Comparison of ENCODE assay signal across 8 cellular contexts in genomic region chr1:51569284-51570062, GRCh38. TPM values are rescaled to one million over a fixed set of nuclear protein-coding genes. Genes with fewer than 3 reads are reported as not detected.
DNase-seq lines count a peak whose midpoint lies in the region; ATAC-seq and TF ChIP-seq lines count a peak whose summit lies in the region.

No MANE protein-coding gene starts in this region.

- no peaks in the 10 kb centered on the region for H3K27me3 ChIP-seq in HUES64 (ENCODE audit: insufficient read depth, low read length)
- no peaks in the 10 kb centered on the region for H3K27me3 ChIP-seq in prostate gland (replicated peaks; ENCODE audit: insufficient read depth)

- H3K9ac ChIP-seq in HUES64 (ENCODE audit: low read depth, low read length): peak overlapping the region; percentile 43; the same call in 1 of the 2 replicates

- no peaks in the 10 kb centered on the region for H3K27me3 Mint-ChIP-seq in activated CD4-positive, alpha-beta T cell treated with anti-CD3 and anti-CD28 coated beads for 36 hours

- CTCF ChIA-PET in activated CD4-positive, alpha-beta T cell treated with anti-CD3 and anti-CD28 coated beads for 36 hours (lab: Charles Lee): interaction anchor here (0.6 kb wide), 1 partner anchor 132 kb away, joined by 3 read pairs; no protein-coding TSS in a partner anchor

- H3K9me3 Mint-ChIP-seq in activated CD4-positive, alpha-beta T cell treated with anti-CD3 and anti-CD28 coated beads for 36 hours (ENCODE audit: low read depth): no peaks in the 10 kb centered on the region

- H3K36me3 ChIP-seq in HUES64 (ENCODE audit: insufficient read depth, low read length) (no peaks in the 10 kb centered on the region), prostate gland (no peaks in the 10 kb centered on the region)

- intact Hi-C loops in activated CD4-positive, alpha-beta T cell treated with anti-CD3 and anti-CD28 coated beads for 36 hours (cut with DNase I, micrococcal nuclease): loop anchor here in 1 of 2 experiments (2.0 kb wide), 1 partner anchor 25 kb away; no protein-coding TSS in a partner anchor
- intact Hi-C loops in prostate gland (cut with DNase I): loop anchor here (10.0 kb wide), 1 partner anchor 195 kb away; no protein-coding TSS in a partner anchor

- TF ChIP-seq POLR2A in erythroblast (IDR thresholded peaks at IDR 0.05; ENCODE audit: low read length) (no peak), prostate gland (IDR thresholded peaks at IDR 0.05) (no peak)

- peak overlapping the region; percentile 87 for H3K27ac Mint-ChIP-seq in activated CD4-positive, alpha-beta T cell treated with anti-CD3 and anti-CD28 coated beads for 36 hours

- H3K4me1 ChIP-seq in HUES64 (ENCODE audit: insufficient read depth, low read length): peaks cover 26% of the 10 kb centered on the region
- H3K4me1 ChIP-seq in prostate gland (replicated peaks): peaks cover 16% of the 10 kb centered on the region

- no peaks in the 10 kb centered on the region for H3K36me3 Mint-ChIP-seq in activated CD4-positive, alpha-beta T cell treated with anti-CD3 and anti-CD28 coated beads for 36 hours (ENCODE audit: low read depth)

- TF ChIP-seq CTCF in GM12875 (IDR thresholded peaks at IDR 0.05; ENCODE audit: borderline replicate concordance, insufficient read depth, low read depth, low read length) (no peak), prostate gland (IDR thresholded peaks at IDR 0.05) (peak in 1 of 4 experiments; percentile 5)

- POLR2A ChIA-PET in activated CD4-positive, alpha-beta T cell treated with anti-CD3 and anti-CD28 coated beads for 36 hours (lab: Charles Lee): interaction anchor here (0.6 kb wide), 4 partner anchors 53 to 326 kb away, joined by 3 to 8 read pairs (median 4); no protein-coding TSS in a partner anchor

- no peak overlapping the region for H3K4me3 Mint-ChIP-seq in activated CD4-positive, alpha-beta T cell treated with anti-CD3 and anti-CD28 coated beads for 36 hours

- H3K4me3 ChIP-seq in GM12875 (ENCODE audit: low read depth, low read length): peak overlapping the region; percentile 21
- no peak overlapping the region for H3K4me3 ChIP-seq in HUES64 (ENCODE audit: low read length)
- no peak overlapping the region for H3K4me3 ChIP-seq in prostate gland

- H3K9me3 ChIP-seq in HUES64 (ENCODE audit: insufficient read depth, low read depth, low read length) (no peaks in the 10 kb centered on the region), prostate gland (no peaks in the 10 kb centered on the region)

- H3K27ac ChIP-seq in HUES64 (ENCODE audit: low read depth, low read length) (peak overlapping the region; percentile 75), prostate gland (peak overlapping the region; percentile 18 to 68)

- peak; percentile 80 for ATAC-seq in GM21737 (IDR thresholded peaks at IDR 0.05; ENCODE audit: unreplicated experiment)
- peak; percentile 92 for ATAC-seq in activated CD4-positive, alpha-beta T cell treated with anti-CD3 and anti-CD28 coated beads for 36 hours

- DNase-seq in activated CD4-positive, alpha-beta T cell treated with anti-CD3 and anti-CD28 coated beads for 36 hours: peak; percentile 64
- peak; percentile 28 to 69 for DNase-seq in erythroblast (lab: John Stamatoyannopoulos, UW)
- peak; percentile 59 for DNase-seq in prostate gland (ENCODE audit: low spot score)
- DNase-seq in AG08396 (ENCODE audit: low spot score): no peak
- DNase-seq in middle frontal gyrus (ENCODE audit: extremely low spot score, low spot score): no peak

- H3K4me1 Mint-ChIP-seq in activated CD4-positive, alpha-beta T cell treated with anti-CD3 and anti-CD28 coated beads for 36 hours: peaks cover 32% of the 10 kb centered on the region

- 73% methylated on average over 4 of the region's 4 CpGs for WGBS in HUES64
- WGBS in prostate gland: 50% methylated on average over 4 of the region's 4 CpGs

RNA-seq across cellular contexts. Expression of gene OSBPL9, which starts 47.4 kb away (rescaled TPM):
- 60.0 TPM for polyA plus RNA-seq in HUES64 (2013, experiment 1 of 2)
- 70.1 TPM for polyA plus RNA-seq in HUES64 (2013, experiment 2 of 2)
- 10 to 100 TPM; 46.2 to 64.5 TPM for total RNA-seq in activated CD4-positive, alpha-beta T cell treated with anti-CD3 and anti-CD28 coated beads for 36 hours
- 100 to 1,000 TPM in 1 of 2 donors, 10 to 100 TPM in 1; 93.6 to 104 TPM for total RNA-seq in prostate gland

RNA-seq across cellular contexts. Expression of gene EPS15, which starts 50.4 kb away (rescaled TPM):
- polyA plus RNA-seq in HUES64 (2013, experiment 1 of 2): 18.1 TPM
- 25.6 TPM for polyA plus RNA-seq in HUES64 (2013, experiment 2 of 2)
- total RNA-seq in activated CD4-positive, alpha-beta T cell treated with anti-CD3 and anti-CD28 coated beads for 36 hours: 10 to 100 TPM; 59.6 to 61.6 TPM
- 10 to 100 TPM; 62.4 to 70.4 TPM for total RNA-seq in prostate gland

Comparison
In these comparisons a context has a peak if more than half of its experiments do, and no peak if none do; other contexts are left out.
1. DNase-seq: peak in activated CD4-positive, alpha-beta T cell treated with anti-CD3 and anti-CD28 coated beads for 36 hours (single experiment), erythroblast (2 of 2) and prostate gland (single experiment); none in AG08396 (single experiment) and middle frontal gyrus (single experiment).